8 cellular contexts compared by ENCODE assay signal in the genomic region with DNA sequence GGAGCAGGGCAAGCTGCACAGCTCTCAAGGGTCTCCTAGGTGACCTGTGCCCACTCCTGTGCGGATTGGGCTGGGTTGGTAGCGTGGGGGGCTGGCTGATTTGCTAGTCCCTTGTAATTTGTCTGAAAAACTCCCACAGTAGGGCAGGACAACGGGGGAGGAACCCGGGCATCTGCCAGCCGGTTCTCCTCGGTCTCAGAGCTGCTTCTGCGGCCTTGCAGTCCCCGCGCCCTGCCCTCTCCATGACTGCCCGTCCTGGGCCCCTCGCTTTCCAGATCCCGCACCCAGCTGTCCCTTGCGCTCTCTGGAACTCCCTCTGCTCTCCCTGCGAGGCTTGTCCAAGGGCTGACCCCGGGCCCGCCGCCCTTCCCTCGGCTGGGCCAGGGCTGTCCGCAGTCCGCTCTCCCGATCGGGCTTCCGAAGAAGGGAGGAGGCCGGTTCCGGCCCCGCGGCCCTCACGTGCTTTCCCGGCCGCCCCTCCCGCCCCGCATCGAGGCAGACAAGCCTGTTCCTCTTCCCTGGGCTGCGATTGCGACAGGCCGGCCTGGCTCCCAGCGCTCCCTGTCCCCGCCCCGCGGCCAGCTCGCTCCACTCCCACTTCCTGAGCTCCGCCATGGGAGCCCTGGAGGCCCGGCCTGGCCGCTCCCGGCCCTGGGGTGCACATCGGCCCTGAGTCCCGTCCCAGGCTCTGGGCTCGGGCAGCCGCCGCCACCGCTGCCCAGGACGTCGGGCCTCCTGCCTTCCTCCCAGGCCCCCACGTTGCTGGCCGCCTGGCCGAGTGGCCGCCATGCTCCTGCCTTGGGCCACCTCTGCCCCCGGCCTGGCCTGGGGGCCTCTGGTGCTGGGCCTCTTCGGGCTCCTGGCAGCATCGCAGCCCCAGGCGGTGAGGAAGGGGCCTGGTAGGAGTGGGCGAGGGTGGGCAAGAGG. TPM values are rescaled to one million over a fixed set of nuclear protein-coding genes. Genes with fewer than 3 reads are reported as not detected.
DNase-seq lines count a peak whose midpoint lies in the region; ATAC-seq and TF ChIP-seq lines count a peak whose summit lies in the region.

A gene (plus strand): TSS at position 591 of the 927 bp plus-strand sequence. CDS start 197 bp downstream, at position 788.

- ATAC-seq in lung (ENCODE audit: insufficient read depth, low FRiP score), result peak; percentile 93

- no peaks in the 10 kb centered on the region for H3K27me3 ChIP-seq in endocrine pancreas (ENCODE audit: control insufficient read depth, insufficient read depth, low read length)
- H3K27me3 ChIP-seq in lung (ENCODE audit: control insufficient read depth, insufficient read depth), result no peaks in the 10 kb centered on the region
- no peaks in the 10 kb centered on the region for H3K27me3 ChIP-seq in subcutaneous abdominal adipose tissue (ENCODE audit: control insufficient read depth in 5 of 5, insufficient read depth in 4 of 5, low read length in 5 of 5)

- TF ChIP-seq CTCF in lung (IDR thresholded peaks at IDR 0.05; ENCODE audit: control extremely low read depth, extremely low read depth), result no peak

- H3K27ac ChIP-seq in lung (ENCODE audit: low read depth in 1 of 2, low read length in 1 of 2) (peak within 1 kb of the TSS; percentile 82 to 94), subcutaneous abdominal adipose tissue (ENCODE audit: low read depth, low read length) (peak within 1 kb of the TSS; percentile 97)

- H3K4me1 ChIP-seq in endocrine pancreas (ENCODE audit: control insufficient read depth, insufficient read depth, low read length), result peaks cover 4% of the 10 kb centered on the region
- peaks cover 0 to 25% of the 10 kb centered on the region in 2 donors for H3K4me1 ChIP-seq in lung (ENCODE audit: control insufficient read depth in 2 of 2, insufficient read depth in 2 of 2, low read length in 2 of 2)
- peaks cover 5 to 46% (median 33%) of the 10 kb centered on the region in 5 donors for H3K4me1 ChIP-seq in subcutaneous abdominal adipose tissue (ENCODE audit: control insufficient read depth in 5 of 5, insufficient read depth in 5 of 5, low read length in 5 of 5)

- H3K9me3 ChIP-seq in endocrine pancreas (ENCODE audit: control insufficient read depth, low read length) (no peaks in the 10 kb centered on the region), lung (ENCODE audit: control insufficient read depth in 2 of 2, insufficient read depth in 1 of 2, low read length in 1 of 2) (no peaks in the 10 kb centered on the region), subcutaneous abdominal adipose tissue (ENCODE audit: control insufficient read depth in 5 of 5, low read length in 5 of 5) (no peaks in the 10 kb centered on the region)

- H3K4me3 ChIP-seq in endocrine pancreas (ENCODE audit: control insufficient read depth, insufficient read depth, low read length) (no peak within 1 kb of the TSS), lung (peak within 1 kb of the TSS; percentile 94), subcutaneous abdominal adipose tissue (ENCODE audit: low read depth in 1 of 5, low read length in 5 of 5) (peak within 1 kb of the TSS; percentile 81 to 89 (median 82))

- H3K36me3 ChIP-seq in endocrine pancreas (ENCODE audit: control insufficient read depth, insufficient read depth, low read length), result no peaks in the 10 kb centered on the region
- peaks cover 0 to 21% of the 10 kb centered on the region in 2 donors for H3K36me3 ChIP-seq in lung (ENCODE audit: control insufficient read depth in 2 of 2, insufficient read depth in 2 of 2, low read length in 2 of 2)
- peaks cover 9 to 30% (median 29%) of the 10 kb centered on the region in 5 donors for H3K36me3 ChIP-seq in subcutaneous abdominal adipose tissue (ENCODE audit: control insufficient read depth in 5 of 5, insufficient read depth in 5 of 5, low read length in 5 of 5)

- H3K9ac ChIP-seq in endocrine pancreas (ENCODE audit: control insufficient read depth, insufficient read depth, low read length) (peak within 1 kb of the TSS; percentile 92), subcutaneous abdominal adipose tissue (ENCODE audit: low read length in 5 of 5) (peak within 1 kb of the TSS; percentile 92 to 98 (median 97))

- 3 to 6% methylated on average over 48 to 62 of the region's 62 CpGs for WGBS in lung, 2 donors

- DNase-seq in ACHN, result peak; percentile 94
- peak; percentile 94 for DNase-seq in HCEC 1CT
- peak; percentile 80 to 82 for DNase-seq in SW 1271 (lab: John Stamatoyannopoulos, UW)
- DNase-seq in lung (ENCODE audit: low spot score), result peak; percentile 96
- no peak for DNase-seq in NCI-H2107 (lab: John Stamatoyannopoulos, UW)
- DNase-seq in NCI-H345 treated with DMSO at 0.1 percent for 48 hours (lab: John Stamatoyannopoulos, UW; ENCODE audit: unreplicated experiment), result no peak

- in situ Hi-C loops in ACHN (cut with HindIII; ENCODE audit: low pct_ligation_motif_present, low pct_unique_long_range_greater_than_20kb, low sequenced_read_pairs), result no loop called here

RNA-seq across cellular contexts. Expression of the gene that starts here (rescaled TPM):
- 100 to 1,000 TPM in 1 of 2 donors, 10 to 100 TPM in 1; 52.6 to 134 TPM for total RNA-seq in lung
- 100 to 1,000 TPM; 111 to 134 TPM for polyA plus RNA-seq in lung

Comparison
In these comparisons a context has a peak if more than half of its experiments do, and no peak if none do; other contexts are left out.
1. DNase-seq: peak in ACHN (single experiment), HCEC 1CT (single experiment), SW 1271 (2 of 2) and lung (single experiment); none in NCI-H2107 (single experiment) and NCI-H345 treated with DMSO at 0.1 percent for 48 hours (single experiment).